Comparison of ENCODE assay signal across 14 cellular contexts in genomic region chr11:108568183-108568858, GRCh38.
"Had no signal": no experiment of that assay in that cellular context is flagged by ENCODE, and none has a peak within 500 bp of the region (broad histone marks: within the 10 kb centered on the region; RNA-seq: fewer than 3 reads in every experiment).

No MANE protein-coding gene starts in this region.

- H3K27ac ChIP-seq: gastrocnemius medialis, thyroid gland had no signal

- H3K27ac Mint-ChIP-seq: natural killer cell; stimulated activated memory B cell treated with anti-CD40 and anti-IgM and Interleukin-4, amounts not matched to agents 10 μg/mL and 1 μg/mL and 100 μg/mL, for 72 hours; T-cell had no signal

- H3K36me3 ChIP-seq: gastrocnemius medialis, thyroid gland had no signal

- H3K36me3 Mint-ChIP-seq: natural killer cell; stimulated activated memory B cell treated with anti-CD40 and anti-IgM and Interleukin-4, amounts not matched to agents 10 μg/mL and 1 μg/mL and 100 μg/mL, for 72 hours; T-cell had no signal

- FAIRE-seq: islet of Langerhans, urothelium cell line had no signal

- H3K4me3 ChIP-seq: gastrocnemius medialis, thyroid gland had no signal

- H3K9me3 ChIP-seq: gastrocnemius medialis, thyroid gland had no signal

- H3K4me1 ChIP-seq: gastrocnemius medialis had no signal

- H3K9me3 Mint-ChIP-seq: natural killer cell; stimulated activated memory B cell treated with anti-CD40 and anti-IgM and Interleukin-4, amounts not matched to agents 10 μg/mL and 1 μg/mL and 100 μg/mL, for 72 hours; T-cell had no signal

- ATAC-seq: activated CD4-positive, CD25-positive, alpha-beta regulatory T cell treated with anti-CD3 and anti-CD28 coated beads, Interleukin-2, amount 50 U/mL, for 24 hours; gastrocnemius medialis; natural killer cell; stimulated activated memory B cell treated with anti-CD40 and anti-IgM and Interleukin-4, amounts not matched to agents 10 μg/mL and 1 μg/mL and 100 μg/mL, for 72 hours; T-cell had no signal

- H3K4me3 Mint-ChIP-seq: natural killer cell; stimulated activated memory B cell treated with anti-CD40 and anti-IgM and Interleukin-4, amounts not matched to agents 10 μg/mL and 1 μg/mL and 100 μg/mL, for 72 hours; T-cell had no signal

- DNase-seq: activated CD4-positive, alpha-beta T cell treated with anti-CD3 and anti-CD28 coated beads, Interleukin-2, amount 50 U/mL, for 1 hour; activated naive CD4-positive, alpha-beta T cell treated with Interleukin-2 at 50 U/mL for 16 hours; activated T-cell treated with anti-CD3 and anti-CD28 coated beads for 4 hours; erythroblast; gastrocnemius medialis; mesendoderm; natural killer cell; T-cell; T1000 had no signal

- H3K4me1 Mint-ChIP-seq: stimulated activated memory B cell treated with anti-CD40 and anti-IgM and Interleukin-4, amounts not matched to agents 10 μg/mL and 1 μg/mL and 100 μg/mL, for 72 hours had no signal

- H3K27me3 ChIP-seq: gastrocnemius medialis, thyroid gland had no signal
